Comparison of ENCODE assay signal across 1 cellular context in genomic region chr5:172772112-172772906, GRCh38.
TF ChIP-seq lines count a peak whose summit lies in the region.

No MANE protein-coding gene starts in this region.

TF ChIP-seq in HEK293, 187 proteins besides CTCF, POLR2A, EP300 and RAD21 (continued from another document):
- TF ChIP-seq ZNF398 (tag by site-specific recombination; IDR thresholded peaks at IDR 0.05) (peak; percentile 87), ZNF169 (tag by site-specific recombination; IDR thresholded peaks at IDR 0.05) (no peak), ZNF10 (tag by site-specific recombination; IDR thresholded peaks at IDR 0.05) (peak; percentile 37; the same call in 1 of the 2 replicates), BCL11B (tag by site-specific recombination; IDR thresholded peaks at IDR 0.05; ENCODE audit: low read depth) (peak; percentile 81; the same call in 1 of the 2 replicates)
TF ChIP-seq in HEK293: peak in this region for 67.
